ENCODE assay signal across 7 cellular contexts in the genomic region with DNA sequence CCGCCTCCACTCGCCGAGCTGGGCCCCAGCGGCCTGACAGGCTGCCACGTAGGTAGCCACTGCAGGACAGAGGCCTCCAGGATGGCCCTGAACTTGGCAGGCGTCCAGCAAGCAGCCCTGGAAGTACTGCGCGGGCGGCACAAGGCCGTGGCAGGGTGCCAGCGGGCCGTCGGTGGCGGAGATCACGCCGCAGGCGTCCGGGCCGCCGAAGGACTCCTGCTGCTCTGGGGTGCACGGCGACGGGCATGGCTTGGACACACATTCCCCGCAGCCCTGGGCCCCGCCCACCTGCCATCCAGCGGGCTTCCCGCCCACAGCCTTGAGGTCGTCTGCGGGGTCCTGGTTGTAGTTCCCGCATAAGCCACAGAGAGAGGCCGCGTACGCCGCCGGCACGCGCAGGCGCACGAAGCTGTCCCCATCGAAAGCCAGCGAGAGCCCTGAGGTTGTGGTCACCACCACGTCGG. TPM values are rescaled to one million over a fixed set of nuclear protein-coding genes. Genes with fewer than 3 reads are reported as not detected.
DNase-seq lines count a peak whose midpoint lies in the region; ATAC-seq and TF ChIP-seq lines count a peak whose summit lies in the region.
"Not testable (repeated sequence)": the region's sequence is repeated elsewhere in the genome, so short reads cannot be mapped to it uniquely, and the experiment has no call there.

No MANE protein-coding gene starts in this region.

- H3K9me3 ChIP-seq in adrenal gland (replicated peaks in 1 of 3); endodermal cell (ENCODE audit: control insufficient read depth, low read length); right lobe of liver; spleen: not testable (repeated sequence)

- H3K27me3 ChIP-seq in GM23338 (ENCODE audit: insufficient read depth); adrenal gland; endodermal cell (ENCODE audit: control insufficient read depth, insufficient read depth, low read length, poor library complexity, severe bottlenecking); right lobe of liver; spleen (replicated peaks in 1 of 7): not testable (repeated sequence)

- not testable (repeated sequence) for H3F3A ChIP-seq in GM23338 (replicated peaks; ENCODE audit: low read depth)

- not testable (repeated sequence) for H3K36me3 Mint-ChIP-seq in GM23338 (ENCODE audit: low read depth); endodermal cell (ENCODE audit: low read depth)

- H4K20me1 ChIP-seq in GM23338 (replicated peaks; ENCODE audit: insufficient read depth) = not testable (repeated sequence)

- H3K9me2 ChIP-seq in GM23338 (ENCODE audit: insufficient read depth) = not testable (repeated sequence)

- TF ChIP-seq POLR2A in adrenal gland (IDR thresholded peaks at IDR 0.05); right lobe of liver (IDR thresholded peaks at IDR 0.05); spleen (IDR thresholded peaks at IDR 0.05): not testable (repeated sequence)

- H3K4me1 ChIP-seq in GM23338 (ENCODE audit: insufficient read depth); adrenal gland (replicated peaks in 1 of 2); endodermal cell (ENCODE audit: control insufficient read depth, insufficient read depth, low read length); right lobe of liver; spleen: not testable (repeated sequence)

- not testable (repeated sequence) for H2AFZ ChIP-seq in GM23338

- not testable (repeated sequence) for H3K4me1 Mint-ChIP-seq in GM23338, endodermal cell

- H3K27me3 Mint-ChIP-seq in GM23338 (ENCODE audit: insufficient read depth, low read depth, poor library complexity); endodermal cell (ENCODE audit: insufficient read depth): not testable (repeated sequence)

- 0 out of 2 replicates have a peak overlapping the region, but pooled peaks have one; percentile 43 for H3K4me2 ChIP-seq in GM23338

- TF ChIP-seq CTCF in GM23338 (conservative IDR thresholded peaks at IDR 0.05; ENCODE audit: low read depth in 2 of 2); adrenal gland (IDR thresholded peaks at IDR 0.05); endodermal cell (conservative IDR thresholded peaks at IDR 0.05); right lobe of liver (IDR thresholded peaks at IDR 0.05); spleen (IDR thresholded peaks at IDR 0.05 in 8 of 11, conservative IDR thresholded peaks at IDR 0.05 in 3 of 11): not testable (repeated sequence)

- H3K4me3 Mint-ChIP-seq in GM23338, endodermal cell: not testable (repeated sequence)

- peak; percentile 86 for DNase-seq in GM23338 (ENCODE audit: low spot score)
- DNase-seq in NCI-H345 (lab: John Stamatoyannopoulos, UW) = peak; percentile 59
- DNase-seq in SK-N-DZ (ENCODE audit: low spot score) = peak; percentile 56
- DNase-seq in adrenal gland = peak; percentile 33 to 68 (median 62)
- DNase-seq in endodermal cell = peak; percentile 60
- DNase-seq in right lobe of liver = not testable (repeated sequence)
- peak; percentile 86 for DNase-seq in spleen

- not testable (repeated sequence) for H3K9ac ChIP-seq in endodermal cell (ENCODE audit: extremely low read depth, low read length, poor library complexity, severe bottlenecking)

- not testable (repeated sequence) for H3K36me3 ChIP-seq in GM23338 (ENCODE audit: insufficient read depth); adrenal gland (replicated peaks in 1 of 2); endodermal cell (ENCODE audit: control insufficient read depth, insufficient read depth, low read length); right lobe of liver; spleen

- H3K4me3 ChIP-seq in GM23338; adrenal gland; endodermal cell (ENCODE audit: low read length); right lobe of liver: not testable (repeated sequence)
- peak overlapping the region in 1 of 8 donors; percentile 11 for H3K4me3 ChIP-seq in spleen

- H3K27ac ChIP-seq in GM23338 (ENCODE audit: low read depth); adrenal gland; endodermal cell (ENCODE audit: low read depth, low read length); right lobe of liver: not testable (repeated sequence)
- peak overlapping the region in 4 of 8 donors; percentile 5 to 48 (median 45) for H3K27ac ChIP-seq in spleen

- H3K79me2 ChIP-seq in GM23338 (replicated peaks; ENCODE audit: insufficient read depth) = not testable (repeated sequence)

- peak; percentile 85 for ATAC-seq in GM23338
- peak in 3 of 4 donors; percentile 23 to 46 (median 35) for ATAC-seq in right lobe of liver

- WGBS in adrenal gland, 4 donors = 31 to 60% (median 43%) methylated on average over 1 to 43 of the region's 43 CpGs
- WGBS in endodermal cell (ENCODE audit: insufficient coverage in 1 of 2, insufficient read length in 1 of 2), 2 experiments = 62 to 80% methylated on average over 16 to 35 of the region's 43 CpGs
- 50% methylated on average over 2 of the region's 43 CpGs for WGBS in right lobe of liver (ENCODE audit: insufficient coverage, low coverage, low lambda C conversion rate, missing lambda C conversion rate)
- WGBS in spleen, 5 donors = 57 to 79% (median 62%) methylated on average over 15 to 43 of the region's 43 CpGs

- H3K9me3 Mint-ChIP-seq in GM23338, endodermal cell: not testable (repeated sequence)

- intact Hi-C loops in adrenal gland (cut with DNase I); right lobe of liver (cut with DNase I); spleen (cut with DNase I; ENCODE audit: low total_unique reads): not testable (repeated sequence)

- H3K27ac Mint-ChIP-seq in GM23338, endodermal cell: not testable (repeated sequence)

RNA-seq across cellular contexts. Expression of a gene that starts 29.3 kb away (rescaled TPM):
- total RNA-seq in GM23338 (2014; rRNA removed; shearing (Covaris generic)) = 403 and 426 TPM in 2 replicates
- 553 and 579 TPM in 2 replicates for polyA plus RNA-seq in GM23338 (2016; fragmentation: Nextera tagmentation; extraction: Ambion mirVana)
- polyA plus RNA-seq in SK-N-DZ (2014; cell fraction: cytosol; rRNA removed) = 434 and 468 TPM in 2 replicates
- polyA plus RNA-seq in SK-N-DZ (2014; cell fraction: nucleus; rRNA removed) = 167 and 185 TPM in 2 replicates
- total RNA-seq in adrenal gland = 100 to 1,000 TPM in 4 of 8 donors, 10 to 100 TPM in 4; 52.4 to 196 (median 94.3) TPM
- polyA plus RNA-seq in adrenal gland = 100 to 1,000 TPM; 101 to 228 (median 214) TPM
- total RNA-seq in endodermal cell = 100 to 1,000 TPM; 356 to 387 TPM
- 327 TPM for polyA plus RNA-seq in endodermal cell (2013, experiment 1 of 2)
- polyA plus RNA-seq in endodermal cell (2013, experiment 2 of 2) = 284 TPM
- 10 to 100 TPM; 46.1 to 76.2 (median 51.4) TPM for total RNA-seq in right lobe of liver
- 100 to 1,000 TPM; 126 to 212 (median 174) TPM for total RNA-seq in spleen
- 100 to 1,000 TPM; 298 to 403 (median 348) TPM for polyA plus RNA-seq in spleen

RNA-seq across cellular contexts. Expression of a gene that starts 41.5 kb away (rescaled TPM):
- 8.6 and 8.9 TPM in 2 replicates for total RNA-seq in GM23338 (2014; rRNA removed; shearing (Covaris generic))
- polyA plus RNA-seq in GM23338 (2016; fragmentation: Nextera tagmentation; extraction: Ambion mirVana) (6.5 and 7.2 TPM in 2 replicates), adrenal gland (10 to 100 TPM; 18.7 to 66.6 (median 30.2) TPM), spleen (10 to 100 TPM; 11.2 to 19.8 (median 13.6) TPM)
- 15.3 and 18.4 TPM in 2 replicates for polyA plus RNA-seq in SK-N-DZ (2014; cell fraction: cytosol; rRNA removed)
- polyA plus RNA-seq in SK-N-DZ (2014; cell fraction: nucleus; rRNA removed) = 9.5 and 16.3 TPM in 2 replicates
- total RNA-seq in adrenal gland (10 to 100 TPM in 7 of 8 donors, 1 to 10 TPM in 1; 7.8 to 51.0 (median 25.5) TPM), endodermal cell (10 to 100 TPM; 21.8 to 37.7 TPM), right lobe of liver (1 to 10 TPM; 2.5 to 6.3 (median 4.4) TPM), spleen (10 to 100 TPM; 15.1 to 32.7 (median 18.8) TPM)
- 32.8 TPM for polyA plus RNA-seq in endodermal cell (2013, experiment 1 of 2)
- polyA plus RNA-seq in endodermal cell (2013, experiment 2 of 2) = 27.3 TPM

RNA-seq across cellular contexts. Expression of a gene that starts 59.0 kb away (rescaled TPM):
- 3.0 and 3.6 TPM in 2 replicates for total RNA-seq in GM23338 (2014; rRNA removed; shearing (Covaris generic))
- polyA plus RNA-seq in GM23338 (2016; fragmentation: Nextera tagmentation; extraction: Ambion mirVana) (0.28 and 0.44 TPM in 2 replicates), adrenal gland (1 to 10 TPM; 3.8 to 7.2 (median 4.4) TPM), spleen (1 to 10 TPM in 2 of 3 donors, under 1 TPM in 1; 0.91 to 1.8 (median 1.2) TPM)
- 0.25 and 0.26 TPM in 2 replicates for polyA plus RNA-seq in SK-N-DZ (2014; cell fraction: cytosol; rRNA removed)
- 0.41 and 1.6 TPM in 2 replicates for polyA plus RNA-seq in SK-N-DZ (2014; cell fraction: nucleus; rRNA removed)
- total RNA-seq in adrenal gland (100 to 1,000 TPM in 5 of 8 donors, 10 to 100 TPM in 3; 53.2 to 785 (median 211) TPM), endodermal cell (under 1 TPM; 0.29 to 0.62 TPM), right lobe of liver (10 to 100 TPM in 1 of 6 experiments, 1 to 10 TPM in 5; 3.8 to 31.6 (median 3.9) TPM), spleen (10 to 100 TPM in 3 of 7 donors, 1 to 10 TPM in 4; 4.3 to 18.9 (median 9.0) TPM)
- polyA plus RNA-seq in endodermal cell (2013, experiment 1 of 2) = 0.14 TPM
- 0.33 TPM for polyA plus RNA-seq in endodermal cell (2013, experiment 2 of 2)
